Comparison of ENCODE assay signal across 11 cellular contexts in the genomic region with DNA sequence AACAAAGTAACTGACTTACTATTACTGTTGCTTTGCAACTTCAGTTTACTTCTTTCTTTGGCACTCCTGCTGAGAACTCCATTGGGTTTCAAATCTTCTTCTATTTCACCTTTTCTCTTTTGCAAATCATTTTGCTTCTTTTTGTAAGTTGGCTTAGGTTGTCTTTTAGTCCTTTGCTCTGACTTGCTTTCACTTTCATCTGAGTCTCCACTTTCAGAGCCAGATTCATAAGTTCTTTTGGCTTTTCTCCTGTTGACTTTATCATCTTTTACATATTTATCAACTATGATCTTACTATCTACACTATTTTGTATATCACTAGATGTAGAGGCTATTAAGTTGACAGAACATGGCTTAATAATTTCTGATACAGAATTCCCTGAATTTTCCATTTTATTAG.
DNase-seq lines count a peak whose midpoint lies in the region; ATAC-seq lines count a peak whose summit lies in the region.
"Had no signal": no experiment of that assay in that cellular context is flagged by ENCODE, and none has a peak within 500 bp of the region (broad histone marks: within the 10 kb centered on the region; RNA-seq: fewer than 3 reads in every experiment).

No MANE protein-coding gene starts in this region.

- peaks cover 46% of the 10 kb centered on the region for H3K36me3 Mint-ChIP-seq in activated CD4-positive, alpha-beta T cell treated with anti-CD3 and anti-CD28 coated beads, Interleukin-2, amount 10 ng/mL, durations not matched to agents 24 days and 14 days (ENCODE audit: low read depth)
- H3K36me3 Mint-ChIP-seq in T-helper 1 cell treated with Interleukin-12 subunit alpha and Interleukin-12 subunit beta and Interleukin-4 antibody, amounts not matched to agents 30 μg/mL and 1 μg/mL, for 36 hours (ENCODE audit: low read depth) = peaks cover 27% of the 10 kb centered on the region
- H3K36me3 Mint-ChIP-seq in stimulated activated memory B cell treated with anti-CD40 and anti-IgM and Interleukin-4, amounts not matched to agents 10 μg/mL and 1 μg/mL and 100 μg/mL, for 72 hours = peaks cover 55% of the 10 kb centered on the region

- peak overlapping the region; percentile 90 for H3K27ac Mint-ChIP-seq in activated CD4-positive, alpha-beta T cell treated with anti-CD3 and anti-CD28 coated beads, Interleukin-2, amount 10 ng/mL, durations not matched to agents 24 days and 14 days
- peak overlapping the region; percentile 77 for H3K27ac Mint-ChIP-seq in T-helper 1 cell treated with Interleukin-12 subunit alpha and Interleukin-12 subunit beta and Interleukin-4 antibody, amounts not matched to agents 30 μg/mL and 1 μg/mL, for 36 hours
- peak overlapping the region; percentile 62 for H3K27ac Mint-ChIP-seq in stimulated activated memory B cell treated with anti-CD40 and anti-IgM and Interleukin-4, amounts not matched to agents 10 μg/mL and 1 μg/mL and 100 μg/mL, for 72 hours

- no peaks in the 10 kb centered on the region for H3K27me3 Mint-ChIP-seq in activated CD4-positive, alpha-beta T cell treated with anti-CD3 and anti-CD28 coated beads, Interleukin-2, amount 10 ng/mL, durations not matched to agents 24 days and 14 days
- H3K27me3 Mint-ChIP-seq in T-helper 1 cell treated with Interleukin-12 subunit alpha and Interleukin-12 subunit beta and Interleukin-4 antibody, amounts not matched to agents 30 μg/mL and 1 μg/mL, for 36 hours (ENCODE audit: low read depth) = no peaks in the 10 kb centered on the region
- H3K27me3 Mint-ChIP-seq in stimulated activated memory B cell treated with anti-CD40 and anti-IgM and Interleukin-4, amounts not matched to agents 10 μg/mL and 1 μg/mL and 100 μg/mL, for 72 hours = no peaks in the 10 kb centered on the region

- H3K4me3 Mint-ChIP-seq in activated CD4-positive, alpha-beta T cell treated with anti-CD3 and anti-CD28 coated beads, Interleukin-2, amount 10 ng/mL, durations not matched to agents 24 days and 14 days = peak overlapping the region; percentile 38
- H3K4me3 Mint-ChIP-seq in T-helper 1 cell treated with Interleukin-12 subunit alpha and Interleukin-12 subunit beta and Interleukin-4 antibody, amounts not matched to agents 30 μg/mL and 1 μg/mL, for 36 hours = peak overlapping the region; percentile 68
- peak overlapping the region; percentile 40 for H3K4me3 Mint-ChIP-seq in stimulated activated memory B cell treated with anti-CD40 and anti-IgM and Interleukin-4, amounts not matched to agents 10 μg/mL and 1 μg/mL and 100 μg/mL, for 72 hours

- no peak for ATAC-seq in stimulated activated memory B cell treated with anti-CD40 and anti-IgM and Interleukin-4, amounts not matched to agents 10 μg/mL and 1 μg/mL and 100 μg/mL, for 72 hours

- peak; percentile 51 for DNase-seq in activated CD4-positive, alpha-beta T cell treated with anti-CD3 and anti-CD28 coated beads, Interleukin-2, amount 10 ng/mL, durations not matched to agents 24 days and 14 days
- DNase-seq in activated CD4-positive, alpha-beta T cell treated with anti-CD3 and anti-CD28 coated beads for 48 hours = no peak
- peak; percentile 50 for DNase-seq in fibroblast of peridontal ligament (ENCODE audit: extremely low read depth)
- DNase-seq in nucleus accumbens (lab: John Stamatoyannopoulos, UW) = no peak
- DNase-seq in stimulated activated naive CD4-positive, alpha-beta T cell (lab: John Stamatoyannopoulos, UW) = no peak
- no peak for DNase-seq in Kasumi-1 (lab: John Stamatoyannopoulos, UW)
- DNase-seq: activated effector memory CD4-positive, alpha-beta T cell treated with anti-CD3 and anti-CD28 coated beads, Interleukin-2, amount 50 U/mL, for 16 hours; retina; SW 1271 had no signal

- H3K4me1 Mint-ChIP-seq in activated CD4-positive, alpha-beta T cell treated with anti-CD3 and anti-CD28 coated beads, Interleukin-2, amount 10 ng/mL, durations not matched to agents 24 days and 14 days = peaks cover 56% of the 10 kb centered on the region
- H3K4me1 Mint-ChIP-seq in T-helper 1 cell treated with Interleukin-12 subunit alpha and Interleukin-12 subunit beta and Interleukin-4 antibody, amounts not matched to agents 30 μg/mL and 1 μg/mL, for 36 hours (ENCODE audit: low read depth) = peaks cover 48% of the 10 kb centered on the region
- peaks cover 65% of the 10 kb centered on the region for H3K4me1 Mint-ChIP-seq in stimulated activated memory B cell treated with anti-CD40 and anti-IgM and Interleukin-4, amounts not matched to agents 10 μg/mL and 1 μg/mL and 100 μg/mL, for 72 hours

- intact Hi-C loops in activated CD4-positive, alpha-beta T cell treated with anti-CD3 and anti-CD28 coated beads, Interleukin-2, amount 10 ng/mL, durations not matched to agents 24 days and 14 days (cut with micrococcal nuclease) = no loop called here

- H3K9me3 Mint-ChIP-seq in activated CD4-positive, alpha-beta T cell treated with anti-CD3 and anti-CD28 coated beads, Interleukin-2, amount 10 ng/mL, durations not matched to agents 24 days and 14 days = no peaks in the 10 kb centered on the region
- peaks cover 2% of the 10 kb centered on the region for H3K9me3 Mint-ChIP-seq in T-helper 1 cell treated with Interleukin-12 subunit alpha and Interleukin-12 subunit beta and Interleukin-4 antibody, amounts not matched to agents 30 μg/mL and 1 μg/mL, for 36 hours
- H3K9me3 Mint-ChIP-seq in stimulated activated memory B cell treated with anti-CD40 and anti-IgM and Interleukin-4, amounts not matched to agents 10 μg/mL and 1 μg/mL and 100 μg/mL, for 72 hours = no peaks in the 10 kb centered on the region

Comparison
In these comparisons a context has a peak if more than half of its experiments do, and no peak if none do; other contexts are left out.
1. DNase-seq: peak in activated CD4-positive, alpha-beta T cell treated with anti-CD3 and anti-CD28 coated beads, Interleukin-2, amount 10 ng/mL, durations not matched to agents 24 days and 14 days (single experiment) and fibroblast of peridontal ligament (single experiment); none in activated CD4-positive, alpha-beta T cell treated with anti-CD3 and anti-CD28 coated beads for 48 hours (single experiment), nucleus accumbens (0 of 56), stimulated activated naive CD4-positive, alpha-beta T cell (0 of 6) and Kasumi-1 (0 of 2).
2. Peak in every context shown above with its lines, with median percentiles within 50 percentile points of each other: H3K27ac Mint-ChIP-seq and H3K4me3 Mint-ChIP-seq.